Comparison of ENCODE assay signal across 8 cellular contexts in the genomic region with DNA sequence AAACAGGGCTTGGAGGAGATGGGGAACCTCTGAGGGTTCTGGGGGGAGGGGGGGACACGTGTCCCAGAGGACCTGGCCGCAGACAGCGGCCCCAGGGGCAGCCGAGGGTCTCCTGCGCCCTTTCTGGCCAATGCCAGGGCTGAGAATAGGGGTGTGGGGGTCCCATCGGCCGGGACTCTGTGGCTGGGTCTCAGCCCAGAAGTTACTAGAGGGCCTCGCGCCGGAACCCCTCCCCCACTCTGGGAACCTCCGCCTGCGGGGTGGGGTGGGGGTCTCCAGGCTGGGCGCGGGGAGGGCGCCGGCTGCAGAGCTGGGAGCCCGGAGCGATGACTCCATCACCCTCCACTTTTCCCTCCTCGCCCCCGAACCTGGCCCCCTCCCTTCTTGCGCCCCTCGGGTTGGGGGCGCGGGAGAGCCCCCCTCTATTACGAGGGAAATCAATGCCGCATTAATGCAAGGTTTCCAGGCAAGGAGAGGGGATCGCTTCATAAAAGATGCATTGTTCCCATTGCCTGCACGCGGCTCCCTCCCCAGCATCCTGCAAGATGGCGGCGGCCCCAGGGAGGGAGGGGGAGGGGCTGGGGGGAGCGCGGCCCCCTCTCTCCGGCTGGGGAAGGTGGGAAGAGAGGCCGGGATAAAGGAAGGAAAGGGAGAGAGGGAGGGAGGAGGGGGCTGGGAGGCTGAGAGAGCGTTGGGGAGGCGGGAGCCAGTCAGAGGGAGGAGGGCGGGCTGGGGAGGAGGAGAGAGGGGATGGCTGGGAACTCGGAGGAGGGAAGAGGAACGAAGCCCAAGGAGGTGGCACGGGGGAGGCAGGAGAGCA.
DNase-seq lines count a peak whose midpoint lies in the region; ATAC-seq and TF ChIP-seq lines count a peak whose summit lies in the region.
"Not testable (repeated sequence)": the region's sequence is repeated elsewhere in the genome, so short reads cannot be mapped to it uniquely, and the experiment has no call there.

No MANE protein-coding gene starts in this region.

- not testable (repeated sequence) for H3K9me3 Mint-ChIP-seq in mesothelial cell of epicardium

- H3K4me1 Mint-ChIP-seq in mesothelial cell of epicardium = not testable (repeated sequence)

- not testable (repeated sequence) for TF ChIP-seq CTCF in GM12865 (IDR thresholded peaks at IDR 0.05; ENCODE audit: insufficient read depth, low read depth, low read length, missing control alignments); breast epithelium (IDR thresholded peaks at IDR 0.05); mesothelial cell of epicardium (IDR thresholded peaks at IDR 0.05; ENCODE audit: unreplicated experiment); gastrocnemius medialis (IDR thresholded peaks at IDR 0.05 in 4 of 5, conservative IDR thresholded peaks at IDR 0.05 in 1 of 5)

- H3K27me3 ChIP-seq in ACC112 (ENCODE audit: insufficient read depth, low read length); breast epithelium; gastrocnemius medialis: not testable (repeated sequence)

- H3K36me3 Mint-ChIP-seq in mesothelial cell of epicardium = not testable (repeated sequence)

- not testable (repeated sequence) for H3K27ac ChIP-seq in ACC112 (ENCODE audit: low read depth, low read length); breast epithelium; gastrocnemius medialis

- not testable (repeated sequence) for H3K36me3 ChIP-seq in ACC112 (ENCODE audit: insufficient read depth, low read length); breast epithelium; gastrocnemius medialis

- H3K4me1 ChIP-seq in ACC112 (ENCODE audit: control insufficient read depth, insufficient read depth, low read length, unreplicated experiment); breast epithelium; gastrocnemius medialis: not testable (repeated sequence)

- in situ Hi-C loops in gastrocnemius medialis (cut with MboI; ENCODE audit: low sequenced_read_pairs in 4 of 4) = not testable (repeated sequence)

- not testable (repeated sequence) for H2AFZ ChIP-seq in ACC112 (ENCODE audit: low read length, unreplicated experiment)

- not testable (repeated sequence) for H3K9me3 ChIP-seq in breast epithelium, gastrocnemius medialis

- not testable (repeated sequence) for DNase-seq in GM12865 (ENCODE audit: low read depth); gastrocnemius medialis
- DNase-seq in NCI-H226 = peak; percentile 69
- DNase-seq in activated CD4-positive, CD25-positive, alpha-beta regulatory T cell treated with anti-CD3 and anti-CD28 coated beads, Interleukin-2, amount 50 U/mL, for 72 hours = peak; percentile 35
- peak in 1 of 2 donors; percentile 38 for DNase-seq in breast epithelium (ENCODE audit: low spot score in 2 of 2)
- peak in 35 of 42 donors; percentile 31 to 82 (median 64) for DNase-seq in head of caudate nucleus
- DNase-seq in mesothelial cell of epicardium (ENCODE audit: low spot score in 2 of 2, unreplicated experiment in 2 of 2) = peak; percentile 43 to 58

- H3K27me3 Mint-ChIP-seq in mesothelial cell of epicardium (ENCODE audit: low read depth) = not testable (repeated sequence)

- H3K4me3 ChIP-seq in ACC112 (ENCODE audit: low read depth, low read length) (peak overlapping the region; percentile 71), GM12865 (ENCODE audit: low read depth, low read length) (peak overlapping the region; percentile 48), breast epithelium (peak overlapping the region; percentile 40 to 74 (median 53)), gastrocnemius medialis (peak overlapping the region; percentile 30 to 45 (median 37))

- peak overlapping the region; percentile 25 for H3K27ac Mint-ChIP-seq in mesothelial cell of epicardium

- not testable (repeated sequence) for H3K79me2 ChIP-seq in ACC112 (ENCODE audit: control insufficient read depth, insufficient read depth, low read length, unreplicated experiment)

- H3K4me3 Mint-ChIP-seq in mesothelial cell of epicardium = peak overlapping the region; percentile 53

- intact Hi-C loops in breast epithelium (cut with DNase I; ENCODE audit: low total_unique reads); head of caudate nucleus (cut with DNase I); gastrocnemius medialis (cut with DNase I; ENCODE audit: low total_unique reads): not testable (repeated sequence)

- not testable (repeated sequence) for TF ChIP-seq POLR2A in breast epithelium (IDR thresholded peaks at IDR 0.05); gastrocnemius medialis (IDR thresholded peaks at IDR 0.05)

- peak in 1 of 2 donors; percentile 42 for ATAC-seq in gastrocnemius medialis
